ENCODE assay signal across 18 cellular contexts in genomic region chr5:252546-252945, GRCh38. TPM values are rescaled to one million over a fixed set of nuclear protein-coding genes. Genes with fewer than 3 reads are reported as not detected.
A peak's percentile ranks its signal among the peaks of the same experiment; 100 is the strongest.
DNase-seq lines count a peak whose midpoint lies in the region; ATAC-seq and TF ChIP-seq lines count a peak whose summit lies in the region.
"Had no signal": no experiment of that assay in that cellular context is flagged by ENCODE, and none has a peak within 500 bp of the region (broad histone marks: within the 10 kb centered on the region; RNA-seq: fewer than 3 reads in every experiment).

No MANE protein-coding gene starts in this region.

- CTCF ChIA-PET in A673 (lab: Charles Lee), result no interaction called here
- CTCF ChIA-PET in CD8-positive, alpha-beta memory T cell (lab: Charles Lee), result no interaction called here
- CTCF ChIA-PET in activated CD4-positive, alpha-beta memory T cell treated with anti-CD3 and anti-CD28 coated beads for 36 hours (lab: Charles Lee), result no interaction called here

- POLR2A ChIA-PET in A673 (lab: Charles Lee; ENCODE audit: low non-redundant PET), result no interaction called here
- POLR2A ChIA-PET in CD8-positive, alpha-beta memory T cell (lab: Charles Lee), result no interaction called here
- POLR2A ChIA-PET in activated CD4-positive, alpha-beta memory T cell treated with anti-CD3 and anti-CD28 coated beads for 36 hours (lab: Charles Lee), result no interaction called here

- no peaks in the 10 kb centered on the region for H3K27me3 Mint-ChIP-seq in CD8-positive, alpha-beta memory T cell
- no peaks in the 10 kb centered on the region for H3K27me3 Mint-ChIP-seq in activated CD4-positive, alpha-beta memory T cell treated with anti-CD3 and anti-CD28 coated beads for 36 hours
- H3K27me3 Mint-ChIP-seq in immature natural killer cell (ENCODE audit: low read depth in 3 of 3), result peaks cover 0 to 3% (median 2%) of the 10 kb centered on the region in 3 donors

- no TSS peak for BruUV-seq in A673 (replicated peaks; lab: Mats Ljungman, UMichigan)

- H3K27ac Mint-ChIP-seq in CD8-positive, alpha-beta memory T cell, result peak overlapping the region; percentile 33 to 94 (median 85)
- H3K27ac Mint-ChIP-seq in activated CD4-positive, alpha-beta memory T cell treated with anti-CD3 and anti-CD28 coated beads for 36 hours, result peak overlapping the region; percentile 78
- peak overlapping the region in 4 of 6 donors; percentile 28 to 78 (median 56) for H3K27ac Mint-ChIP-seq in immature natural killer cell

- ATAC-seq in GM19452 (IDR thresholded peaks at IDR 0.05; ENCODE audit: unreplicated experiment) (no peak), HG02885 (IDR thresholded peaks at IDR 0.05; ENCODE audit: poor library complexity, unreplicated experiment) (no peak)
- ATAC-seq: GM12878 had no signal

- H3K9me3 ChIP-seq in A673 (ENCODE audit: low read depth, low read length, poor library complexity, severe bottlenecking), result no peaks in the 10 kb centered on the region
- H3K9me3 ChIP-seq in CD8-positive, alpha-beta memory T cell (ENCODE audit: low read length), result no peaks in the 10 kb centered on the region

- peaks cover 19 to 81% (median 19%) of the 10 kb centered on the region in 3 donors for H3K36me3 Mint-ChIP-seq in CD8-positive, alpha-beta memory T cell
- peaks cover 49% of the 10 kb centered on the region for H3K36me3 Mint-ChIP-seq in activated CD4-positive, alpha-beta memory T cell treated with anti-CD3 and anti-CD28 coated beads for 36 hours
- peaks cover 22 to 66% (median 23%) of the 10 kb centered on the region in 3 donors for H3K36me3 Mint-ChIP-seq in immature natural killer cell

- H3K4me1 ChIP-seq in A673 (ENCODE audit: insufficient read depth, low read length, poor library complexity, severe bottlenecking), result peaks cover 9% of the 10 kb centered on the region
- H3K4me1 ChIP-seq in CD8-positive, alpha-beta memory T cell (ENCODE audit: insufficient read depth, low read length), result peaks cover 7% of the 10 kb centered on the region
- H3K4me1 ChIP-seq: parathyroid adenoma had no signal

- DNase-seq in A673 (ENCODE audit: low spot score), result peak; percentile 57
- no peak for DNase-seq in CD8-positive, alpha-beta memory T cell
- no peak for DNase-seq in activated CD4-positive, alpha-beta memory T cell treated with anti-CD3 and anti-CD28 coated beads for 36 hours
- DNase-seq in immature natural killer cell, result no peak
- DNase-seq in OCI-M1 (lab: John Stamatoyannopoulos, UW), result no peak
- no peak for DNase-seq in dorsolateral prefrontal cortex
- DNase-seq: activated CD4-positive, CD25-positive, alpha-beta regulatory T cell treated with anti-CD3 and anti-CD28 coated beads, Interleukin-2, amount 50 U/mL, for 72 hours; AML-193; EL; glutamatergic neuron; H7; Karpas-422; NCI-H187 treated with DMSO at 0.1 percent for 48 hours; NCI-H526 had no signal

- peaks cover 13 to 17% (median 13%) of the 10 kb centered on the region in 3 donors for H3K4me1 Mint-ChIP-seq in CD8-positive, alpha-beta memory T cell
- peaks cover 12% of the 10 kb centered on the region for H3K4me1 Mint-ChIP-seq in activated CD4-positive, alpha-beta memory T cell treated with anti-CD3 and anti-CD28 coated beads for 36 hours (ENCODE audit: low read depth)
- peaks cover 4 to 6% of the 10 kb centered on the region in 2 donors for H3K4me1 Mint-ChIP-seq in immature natural killer cell

- H3K4me3 ChIP-seq in A673 (ENCODE audit: low read depth, low read length, poor library complexity, severe bottlenecking) (no peak overlapping the region), dorsolateral prefrontal cortex (no peak overlapping the region)
- no peak overlapping the region for H3K4me3 ChIP-seq in CD8-positive, alpha-beta memory T cell (ENCODE audit: low read length)
- H3K4me3 ChIP-seq: GM12878 had no signal

- H3K9me3 Mint-ChIP-seq in CD8-positive, alpha-beta memory T cell, result no peaks in the 10 kb centered on the region
- H3K9me3 Mint-ChIP-seq in activated CD4-positive, alpha-beta memory T cell treated with anti-CD3 and anti-CD28 coated beads for 36 hours, result no peaks in the 10 kb centered on the region
- no peaks in the 10 kb centered on the region for H3K9me3 Mint-ChIP-seq in immature natural killer cell

- TF ChIP-seq CTCF in A673 (conservative IDR thresholded peaks at IDR 0.05; ENCODE audit: low read depth, low read length) (no peak), dorsolateral prefrontal cortex (IDR thresholded peaks at IDR 0.05 in 54 of 56, conservative IDR thresholded peaks at IDR 0.05 in 2 of 56; ENCODE audit: low read depth in 1 of 56, partially characterized antibody in 56 of 56) (no peak)

- H3K27me3 ChIP-seq in A673 (replicated peaks; ENCODE audit: insufficient read depth, low read depth, low read length, poor library complexity) (no peaks in the 10 kb centered on the region), dorsolateral prefrontal cortex (no peaks in the 10 kb centered on the region)
- no peaks in the 10 kb centered on the region for H3K27me3 ChIP-seq in CD8-positive, alpha-beta memory T cell (ENCODE audit: insufficient read depth, low read length, poor library complexity, severe bottlenecking)

- H3K36me3 ChIP-seq in A673 (ENCODE audit: insufficient read depth, low read length, poor library complexity, severe bottlenecking), result peaks cover 42% of the 10 kb centered on the region
- peaks cover 25% of the 10 kb centered on the region for H3K36me3 ChIP-seq in CD8-positive, alpha-beta memory T cell (ENCODE audit: insufficient read depth, low read length)

- intact Hi-C loops in A673 (cut with micrococcal nuclease; ENCODE audit: unreplicated experiment) (no loop called here), dorsolateral prefrontal cortex (cut with DNase I) (no loop called here)
- intact Hi-C loops in activated CD4-positive, alpha-beta memory T cell treated with anti-CD3 and anti-CD28 coated beads for 36 hours (cut with micrococcal nuclease), result no loop called here

- H3K4me3 Mint-ChIP-seq in CD8-positive, alpha-beta memory T cell, result peak overlapping the region in 6 of 7 donors; percentile 41 to 66 (median 54)
- H3K4me3 Mint-ChIP-seq in activated CD4-positive, alpha-beta memory T cell treated with anti-CD3 and anti-CD28 coated beads for 36 hours, result no peak overlapping the region
- peak overlapping the region in 1 of 5 donors; percentile 57 for H3K4me3 Mint-ChIP-seq in immature natural killer cell

- H3K27ac ChIP-seq in A673 (ENCODE audit: low read depth, low read length, poor library complexity, severe bottlenecking) (peak overlapping the region; percentile 78), dorsolateral prefrontal cortex (no peak overlapping the region)
- peak overlapping the region; percentile 25 for H3K27ac ChIP-seq in CD8-positive, alpha-beta memory T cell (ENCODE audit: low read depth, low read length)
- H3K27ac ChIP-seq: parathyroid adenoma had no signal

RNA-seq across cellular contexts. Expression of gene PDCD6, which starts 18.9 kb away (rescaled TPM):
- 93.6 and 95.5 TPM in 2 replicates for total RNA-seq in A673 (2021)
- total RNA-seq in CD8-positive, alpha-beta memory T cell, result 100 to 1,000 TPM in 1 of 2 experiments, 10 to 100 TPM in 1; 100.0 to 105 TPM
- 194 TPM for polyA plus RNA-seq in CD8-positive, alpha-beta memory T cell
- total RNA-seq in activated CD4-positive, alpha-beta memory T cell treated with anti-CD3 and anti-CD28 coated beads for 36 hours, result 10 to 100 TPM; 81.6 to 83.8 TPM
- 100 to 1,000 TPM; 209 to 392 (median 236) TPM for polyA plus RNA-seq in immature natural killer cell
- 10 to 100 TPM; 62.0 to 99.6 (median 81.7) TPM for total RNA-seq in dorsolateral prefrontal cortex

RNA-seq across cellular contexts. Expression of gene SDHA, which starts 34.4 kb away (rescaled TPM):
- total RNA-seq in A673 (2021) (132 and 135 TPM in 2 replicates), dorsolateral prefrontal cortex (100 to 1,000 TPM; 112 to 251 (median 177) TPM)
- total RNA-seq in CD8-positive, alpha-beta memory T cell, result 100 to 1,000 TPM; 168 to 171 TPM
- 237 TPM for polyA plus RNA-seq in CD8-positive, alpha-beta memory T cell
- 100 to 1,000 TPM; 142 to 143 TPM for total RNA-seq in activated CD4-positive, alpha-beta memory T cell treated with anti-CD3 and anti-CD28 coated beads for 36 hours
- polyA plus RNA-seq in immature natural killer cell, result 100 to 1,000 TPM; 140 to 224 (median 208) TPM

RNA-seq across cellular contexts. Expression of gene CCDC127, which starts 34.6 kb away (rescaled TPM):
- total RNA-seq in A673 (2021) (8.4 and 8.8 TPM in 2 replicates), dorsolateral prefrontal cortex (10 to 100 TPM in 91 of 120 experiments, 1 to 10 TPM in 29; 6.3 to 19.1 (median 11.6) TPM)
- 1 to 10 TPM; 7.2 to 8.3 TPM for total RNA-seq in CD8-positive, alpha-beta memory T cell
- polyA plus RNA-seq in CD8-positive, alpha-beta memory T cell, result 5.3 TPM
- total RNA-seq in activated CD4-positive, alpha-beta memory T cell treated with anti-CD3 and anti-CD28 coated beads for 36 hours, result 1 to 10 TPM; 4.3 to 5.0 TPM
- 1 to 10 TPM; 2.4 to 3.8 (median 3.6) TPM for polyA plus RNA-seq in immature natural killer cell

Comparison
In these comparisons a context has a peak if more than half of its experiments do, and no peak if none do; other contexts are left out.
1. H3K27ac ChIP-seq: peak in A673 (single experiment) and CD8-positive, alpha-beta memory T cell (single experiment); none in dorsolateral prefrontal cortex (0 of 59).
2. Peak in every context shown above with its lines, with median percentiles within 50 percentile points of each other: H3K27ac Mint-ChIP-seq.